ENCODE assay signal across 8 cellular contexts in the genomic region with DNA sequence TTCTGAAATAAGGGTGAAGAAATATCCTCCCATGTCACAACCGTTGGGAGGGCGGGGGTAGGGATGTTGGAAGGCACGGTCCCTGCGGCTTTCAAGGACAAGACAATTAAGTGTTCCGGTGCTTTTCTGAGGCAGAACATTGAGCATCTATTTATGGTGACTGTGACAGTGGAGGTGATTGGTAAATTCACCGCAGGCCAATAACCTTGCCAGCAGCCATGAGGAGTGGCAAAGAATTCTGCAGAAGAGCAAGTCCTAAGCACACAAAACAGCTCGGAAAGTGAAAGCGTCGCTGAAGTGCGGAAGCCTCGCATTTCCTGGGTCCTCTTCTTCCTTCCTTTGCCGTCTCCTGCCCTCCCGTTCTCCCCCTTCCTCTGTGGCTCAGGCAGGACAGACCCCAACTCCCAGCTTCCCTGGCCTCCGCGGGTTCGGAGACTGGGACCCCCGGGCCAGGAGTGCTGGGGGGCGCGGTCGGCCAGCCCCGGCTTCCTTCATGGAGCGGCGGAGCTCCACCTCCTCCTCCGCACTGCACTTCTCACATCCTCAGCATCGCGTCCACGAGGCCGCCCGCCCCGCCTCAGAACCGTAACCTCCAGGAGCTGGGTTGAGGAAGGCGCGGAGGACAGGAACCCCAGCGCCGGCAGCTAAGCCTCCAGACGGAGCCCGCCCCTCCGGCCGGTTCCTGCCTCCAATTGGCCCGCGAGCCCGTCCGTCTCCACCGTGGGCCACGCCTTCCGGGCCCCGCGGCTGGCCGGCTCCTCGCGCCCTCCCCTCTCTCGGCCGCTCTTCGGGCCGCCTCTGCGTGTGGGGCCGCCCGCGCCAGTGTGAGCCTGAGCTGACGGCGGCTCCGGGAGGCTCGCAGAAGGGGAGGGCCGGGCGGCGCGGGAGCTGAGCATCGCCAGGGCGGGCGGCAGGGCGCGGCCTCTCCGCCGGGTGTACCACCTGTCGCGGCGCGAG. TPM values are rescaled to one million over a fixed set of nuclear protein-coding genes. Genes with fewer than 3 reads are reported as not detected.
DNase-seq lines count a peak whose midpoint lies in the region; ATAC-seq and TF ChIP-seq lines count a peak whose summit lies in the region.

A gene (plus strand): TSS at position 774 of the 957 bp plus-strand sequence. CDS start 16,703 bp downstream, outside the sequence.

- H3K36me3 ChIP-seq in upper lobe of left lung, result no peaks in the 10 kb centered on the region

- H3K27ac Mint-ChIP-seq in T-helper 1 cell treated with Interleukin-12 subunit alpha and Interleukin-12 subunit beta and Interleukin-4 antibody, amounts not matched to agents 30 μg/mL and 1 μg/mL, for 36 hours, result peak within 1 kb of the TSS; percentile 99

- peaks cover 17% of the 10 kb centered on the region for H3K4me1 Mint-ChIP-seq in T-helper 1 cell treated with Interleukin-12 subunit alpha and Interleukin-12 subunit beta and Interleukin-4 antibody, amounts not matched to agents 30 μg/mL and 1 μg/mL, for 36 hours (ENCODE audit: low read depth)

- ATAC-seq in GM18498 (IDR thresholded peaks at IDR 0.05; ENCODE audit: unreplicated experiment), result peak; percentile 95
- peak; percentile 95 for ATAC-seq in HG02885 (IDR thresholded peaks at IDR 0.05; ENCODE audit: poor library complexity, unreplicated experiment)
- peak; percentile 99 for ATAC-seq in left cardiac atrium
- peak; percentile 99 for ATAC-seq in upper lobe of left lung (ENCODE audit: low FRiP score in 2 of 2)

- peak within 1 kb of the TSS; percentile 65 to 83 (median 74) for H3K4me3 ChIP-seq in upper lobe of left lung

- peak in 2 of 6 experiments; percentile 5 to 12 for TF ChIP-seq CTCF in upper lobe of left lung (IDR thresholded peaks at IDR 0.05)

- intact Hi-C loops in left cardiac atrium (cut with DNase I), result no loop called here
- intact Hi-C loops in posterior vena cava (cut with DNase I), result no loop called here

- H3K27me3 ChIP-seq in upper lobe of left lung, result no peaks in the 10 kb centered on the region

- peak within 1 kb of the TSS; percentile 97 for H3K4me3 Mint-ChIP-seq in T-helper 1 cell treated with Interleukin-12 subunit alpha and Interleukin-12 subunit beta and Interleukin-4 antibody, amounts not matched to agents 30 μg/mL and 1 μg/mL, for 36 hours

- H3K4me1 ChIP-seq in upper lobe of left lung, result peaks cover 11 to 27% (median 13%) of the 10 kb centered on the region in 4 donors

- H3K27me3 Mint-ChIP-seq in T-helper 1 cell treated with Interleukin-12 subunit alpha and Interleukin-12 subunit beta and Interleukin-4 antibody, amounts not matched to agents 30 μg/mL and 1 μg/mL, for 36 hours (ENCODE audit: low read depth), result peaks cover 7% of the 10 kb centered on the region

- peak within 1 kb of the TSS; percentile 92 to 97 (median 96) for H3K27ac ChIP-seq in upper lobe of left lung

- DNase-seq in NCI-H1694 treated with DMSO at 0.1 percent for 48 hours (lab: John Stamatoyannopoulos, UW) (peak; percentile 56), amniotic stem cell (lab: John Stamatoyannopoulos, UW) (peak; percentile 87), left cardiac atrium (peak; percentile 93), posterior vena cava (ENCODE audit: low spot score) (peak; percentile 98), upper lobe of left lung (peak; percentile 96 to 99)

- 0 to 2% methylated on average over 22 to 23 of the region's 78 CpGs for WGBS in upper lobe of left lung, 2 donors

- H3K9me3 ChIP-seq in upper lobe of left lung, result no peaks in the 10 kb centered on the region

- H3K36me3 Mint-ChIP-seq in T-helper 1 cell treated with Interleukin-12 subunit alpha and Interleukin-12 subunit beta and Interleukin-4 antibody, amounts not matched to agents 30 μg/mL and 1 μg/mL, for 36 hours (ENCODE audit: low read depth), result peaks cover 4% of the 10 kb centered on the region

- no peak for TF ChIP-seq EP300 in upper lobe of left lung (IDR thresholded peaks at IDR 0.05)

- peak in 3 of 4 donors; percentile 90 to 99 (median 96) for TF ChIP-seq POLR2A in upper lobe of left lung (IDR thresholded peaks at IDR 0.05)

- no peaks in the 10 kb centered on the region for H3K9me3 Mint-ChIP-seq in T-helper 1 cell treated with Interleukin-12 subunit alpha and Interleukin-12 subunit beta and Interleukin-4 antibody, amounts not matched to agents 30 μg/mL and 1 μg/mL, for 36 hours

RNA-seq across cellular contexts. Expression of the gene that starts here (rescaled TPM):
- total RNA-seq in left cardiac atrium (10 to 100 TPM; 77.3 to 88.1 TPM), posterior vena cava (10 to 100 TPM; 39.9 to 49.6 TPM), upper lobe of left lung (10 to 100 TPM; 26.9 to 69.8 (median 36.4) TPM)

Comparison
In these comparisons a context has a peak if more than half of its experiments do, and no peak if none do; other contexts are left out.
1. Peak in every context shown above with its lines: DNase-seq, ATAC-seq, H3K4me3 ChIP-seq and H3K27ac ChIP-seq.